15 cellular contexts compared by ENCODE assay signal in genomic region chr3:69890094-69890493, GRCh38.
DNase-seq lines count a peak whose midpoint lies in the region; ATAC-seq, FAIRE-seq and TF ChIP-seq lines count a peak whose summit lies in the region.
"Had no signal": no experiment of that assay in that cellular context is flagged by ENCODE, and none has a peak within 500 bp of the region (broad histone marks: within the 10 kb centered on the region; RNA-seq: fewer than 3 reads in every experiment).

No MANE protein-coding gene starts in this region.

- ATAC-seq in left colon, result no peak

- intact Hi-C loops in left colon (cut with DNase I, micrococcal nuclease), result no loop called here

- peak; percentile 3 to 5 for DNase-seq in stimulated activated CD4-positive, alpha-beta T cell treated with anti-CD3 and anti-CD28 coated beads, Interleukin-15, amount 100 ng/mL, for 48 hours (ENCODE audit: low read depth in 2 of 2)
- no peak for DNase-seq in stimulated activated CD4-positive, alpha-beta T cell treated with anti-CD3 and anti-CD28 coated beads, Interleukin-2, amount 100 ng/mL, for 48 hours
- DNase-seq in RCC 7860 (ENCODE audit: low spot score), result peak; percentile 71
- DNase-seq in fibroblast of mammary gland (ENCODE audit: low read depth), result peak; percentile 68
- no peak for DNase-seq in GOT3 (lab: John Stamatoyannopoulos, UW)
- DNase-seq in left colon, result no peak
- DNase-seq in stimulated activated naive CD4-positive, alpha-beta T cell treated with Interleukin-2 at 50 U/mL for 16 hours (lab: John Stamatoyannopoulos, UW), result no peak
- no peak for DNase-seq in SHP77 treated with DMSO at 0.1 percent for 48 hours (lab: John Stamatoyannopoulos, UW)
- DNase-seq: aorta, DMS153, dorsolateral prefrontal cortex, NCI-H187 treated with DMSO at 0.1 percent for 48 hours, NCI-H526 treated with DMSO at 0.1 percent for 48 hours, Peyer's patch had no signal

- peak; percentile 78 for FAIRE-seq in RCC 7860 (lab: Jason Lieb, UNC)

- H3K4me3 ChIP-seq in fibroblast of mammary gland (ENCODE audit: control insufficient read depth, low read depth, low read length), result no peak overlapping the region
- H3K4me3 ChIP-seq: dorsolateral prefrontal cortex, HAP-1, Peyer's patch had no signal

- no peak for TF ChIP-seq CTCF in fibroblast of mammary gland (conservative IDR thresholded peaks at IDR 0.05; ENCODE audit: control insufficient read depth, insufficient read depth, low read depth, low read length)

Comparison
In these comparisons a context has a peak if more than half of its experiments do, and no peak if none do; other contexts are left out.
1. DNase-seq: peak in stimulated activated CD4-positive, alpha-beta T cell treated with anti-CD3 and anti-CD28 coated beads, Interleukin-15, amount 100 ng/mL, for 48 hours (2 of 2), RCC 7860 (single experiment) and fibroblast of mammary gland (single experiment); none in stimulated activated CD4-positive, alpha-beta T cell treated with anti-CD3 and anti-CD28 coated beads, Interleukin-2, amount 100 ng/mL, for 48 hours (0 of 2), GOT3 (single experiment), left colon (0 of 2), stimulated activated naive CD4-positive, alpha-beta T cell treated with Interleukin-2 at 50 U/mL for 16 hours (single experiment) and SHP77 treated with DMSO at 0.1 percent for 48 hours (single experiment).